Comparison of ENCODE assay signal across 8 cellular contexts in genomic region chr14:99480856-99481744, GRCh38. TPM values are rescaled to one million over a fixed set of nuclear protein-coding genes. Genes with fewer than 3 reads are reported as not detected.
DNase-seq lines count a peak whose midpoint lies in the region; ATAC-seq and TF ChIP-seq lines count a peak whose summit lies in the region.

Gene CCNK (plus strand): TSS chr14:99481409. CDS start chr14:99492678, 11,269 bp downstream.
Gene SETD3 (minus strand): TSS chr14:99480859. CDS start chr14:99465805, 15,054 bp downstream.

- peak within 1 kb of the TSS; percentile 95 for H3K4me2 ChIP-seq in PC-3 (ENCODE audit: low read length)

- no peaks in the 10 kb centered on the region for H3F3A ChIP-seq in PC-3 (ENCODE audit: low read length, unreplicated experiment)

- intact Hi-C loops in PC-3 (cut with micrococcal nuclease): no loop called here

- peak within 1 kb of the TSS; percentile 86 for H3K9ac ChIP-seq in PC-3 (ENCODE audit: low read length)

- H3K9me3 ChIP-seq in PC-3 (ENCODE audit: low read length) (no peaks in the 10 kb centered on the region), mononuclear cell (ENCODE audit: low read depth, low read length) (no peaks in the 10 kb centered on the region)

- TF ChIP-seq RAD21 in Ishikawa (IDR thresholded peaks at IDR 0.05; ENCODE audit: low read depth): no peak

- peak within 1 kb of the TSS; percentile 82 for H2AFZ ChIP-seq in PC-3 (ENCODE audit: low read length)

- no peaks in the 10 kb centered on the region for H3K36me3 ChIP-seq in PC-3 (ENCODE audit: low read depth, low read length)

- no peaks in the 10 kb centered on the region for H3K27me3 ChIP-seq in PC-3 (ENCODE audit: low read length)
- H3K27me3 ChIP-seq in mononuclear cell (ENCODE audit: insufficient read depth, low read length): no peaks in the 10 kb centered on the region

- TF ChIP-seq CTCF in PC-3 (conservative IDR thresholded peaks at IDR 0.05; ENCODE audit: low read depth, low read length) (no peak), epithelial cell of esophagus (IDR thresholded peaks at IDR 0.05; ENCODE audit: insufficient read depth, low read depth, low read length, missing control alignments) (no peak)

- TF ChIP-seq EP300 in Ishikawa (IDR thresholded peaks at IDR 0.05; ENCODE audit: borderline replicate concordance): no peak

- peak within 1 kb of the TSS; percentile 36 for H3K27ac ChIP-seq in PC-3 (ENCODE audit: low read length)

- H3K79me2 ChIP-seq in PC-3 (ENCODE audit: low read length): peaks cover 90% of the 10 kb centered on the region

- peaks cover 63% of the 10 kb centered on the region for H4K20me1 ChIP-seq in PC-3 (ENCODE audit: low read length)

- DNase-seq in DMS114 treated with DMSO at 0.1 percent for 48 hours (lab: John Stamatoyannopoulos, UW; ENCODE audit: unreplicated experiment) (peak; percentile 100), PC-3 (peak; percentile 99), activated T-cell treated with anti-CD3 and anti-CD28 coated beads for 48 hours (ENCODE audit: low read depth) (peak; percentile 100), epithelial cell of esophagus (ENCODE audit: low read depth) (peak; percentile 100)
- peak; percentile 99 to 100 for DNase-seq in stimulated activated CD8-positive, alpha-beta memory T cell treated with anti-CD3 and anti-CD28 coated beads, Interleukin-4, amount 100 ng/mL, for 1 hour (ENCODE audit: low read depth in 2 of 2, low spot score in 1 of 2)

- H3K9me2 ChIP-seq in PC-3 (replicated peaks; ENCODE audit: low read length): no peaks in the 10 kb centered on the region

- peak; percentile 87 for ATAC-seq in GM21576 (IDR thresholded peaks at IDR 0.05; ENCODE audit: unreplicated experiment)
- ATAC-seq in PC-3: peak; percentile 86

- CTCF ChIA-PET in PC-3 (lab: Charles Lee): interaction anchor here (1.0 to 1.2 kb wide), 3 partner anchors 9 to 122 kb away, joined by 3 to 7 read pairs (median 4); partner anchors contain the start of gene CCDC85C

- POLR2A ChIA-PET in PC-3 (lab: Charles Lee; ENCODE audit: unreplicated experiment): interaction anchor here (0.6 to 1.0 kb wide), 4 partner anchors 11 to 203 kb away, joined by 3 to 4 read pairs (median 3); partner anchors contain the start of gene CYP46A1

- H3K4me3 ChIP-seq in PC-3 (ENCODE audit: low read length) (peak within 1 kb of the TSS; percentile 89), epithelial cell of esophagus (ENCODE audit: low read length) (peak within 1 kb of the TSS; percentile 99), mononuclear cell (ENCODE audit: low read length) (peak within 1 kb of the TSS; percentile 97)

- BruUV-seq in PC-3 (replicated peaks; lab: Mats Ljungman, UMichigan): no TSS peak

- H3K4me1 ChIP-seq in PC-3 (ENCODE audit: insufficient read depth, low read length) (peaks cover 22% of the 10 kb centered on the region), mononuclear cell (ENCODE audit: insufficient read depth, low read length) (peaks cover 43% of the 10 kb centered on the region)

TF ChIP-seq in Ishikawa, 13 proteins besides CTCF, POLR2A, EP300 and RAD21:
- TF ChIP-seq TEAD4 (IDR thresholded peaks at IDR 0.05): peak; percentile 71
- TF ChIP-seq YY1 (IDR thresholded peaks at IDR 0.05; ENCODE audit: low read depth): peak; percentile 98
- no peak; the same call in 1 of the 2 replicates for TF ChIP-seq FOXM1 (IDR thresholded peaks at IDR 0.05; ENCODE audit: borderline replicate concordance, low read depth)
- TF ChIP-seq CEBPB (IDR thresholded peaks at IDR 0.05): peak; percentile 85
- peak; percentile 90 for TF ChIP-seq TAF1 (IDR thresholded peaks at IDR 0.05; ENCODE audit: low read depth)
- no peak for TF ChIP-seq NFIC (IDR thresholded peaks at IDR 0.05)
- TF ChIP-seq USF1 (IDR thresholded peaks at IDR 0.05): no peak
- TF ChIP-seq REST (IDR thresholded peaks at IDR 0.05; ENCODE audit: low read depth): no peak
- TF ChIP-seq ZBTB7A (IDR thresholded peaks at IDR 0.05; ENCODE audit: low read depth): no peak
- peak; percentile 96 for TF ChIP-seq EGR1 (IDR thresholded peaks at IDR 0.05)
- TF ChIP-seq TCF12 (IDR thresholded peaks at IDR 0.05; ENCODE audit: low read depth): peak; percentile 49; the same call in 1 of the 2 replicates
- peak; percentile 98 for TF ChIP-seq CREB1 (IDR thresholded peaks at IDR 0.05; ENCODE audit: low read depth)

RNA-seq across cellular contexts. Expression of gene CCNK, which starts in this region (rescaled TPM):
- total RNA-seq in PC-3 (2014; rRNA removed) (26.2 and 51.8 TPM in 2 replicates), mononuclear cell (131 TPM)

RNA-seq across cellular contexts. Expression of gene SETD3, which starts in this region (rescaled TPM):
- total RNA-seq in PC-3 (2014; rRNA removed) (46.8 and 51.7 TPM in 2 replicates), mononuclear cell (152 TPM)

Comparison
In these comparisons a context has a peak if more than half of its experiments do, and no peak if none do; other contexts are left out.
1. Peak in every context shown above with its lines: DNase-seq, ATAC-seq, H3K4me3 ChIP-seq and H3K27ac ChIP-seq.